Comparison of ENCODE assay signal across 11 cellular contexts in genomic region chr18:79397830-79398761, GRCh38. TPM values are rescaled to one million over a fixed set of nuclear protein-coding genes. Genes with fewer than 3 reads are reported as not detected.
DNase-seq lines count a peak whose midpoint lies in the region; ATAC-seq, FAIRE-seq and TF ChIP-seq lines count a peak whose summit lies in the region.
"Had no signal": no experiment of that assay in that cellular context is flagged by ENCODE, and none has a peak within 500 bp of the region (broad histone marks: within the 10 kb centered on the region; RNA-seq: fewer than 3 reads in every experiment).

No MANE protein-coding gene starts in this region.

- H3K27me3 Mint-ChIP-seq in activated CD4-positive, alpha-beta T cell treated with anti-CD3 and anti-CD28 coated beads, Interleukin-2, amount 10 ng/mL, durations not matched to agents 7 days and 5 days, result peaks cover 6% of the 10 kb centered on the region
- no peaks in the 10 kb centered on the region for H3K27me3 Mint-ChIP-seq in activated T-cell treated with anti-CD3 and anti-CD28 coated beads, Interleukin-2, amount 50 U/mL, for 24 hours
- H3K27me3 Mint-ChIP-seq in stimulated activated naive B cell treated with anti-CD40 and anti-IgM and Interleukin-4, amounts not matched to agents 10 μg/mL and 1 μg/mL and 100 μg/mL, for 72 hours, result no peaks in the 10 kb centered on the region

- H3K27ac Mint-ChIP-seq in activated CD4-positive, alpha-beta T cell treated with anti-CD3 and anti-CD28 coated beads, Interleukin-2, amount 10 ng/mL, durations not matched to agents 7 days and 5 days, result peak overlapping the region; percentile 91
- H3K27ac Mint-ChIP-seq in activated T-cell treated with anti-CD3 and anti-CD28 coated beads, Interleukin-2, amount 50 U/mL, for 24 hours, result peak overlapping the region; percentile 93
- H3K27ac Mint-ChIP-seq in stimulated activated naive B cell treated with anti-CD40 and anti-IgM and Interleukin-4, amounts not matched to agents 10 μg/mL and 1 μg/mL and 100 μg/mL, for 72 hours, result peak overlapping the region; percentile 92

- H3K9me3 Mint-ChIP-seq in activated CD4-positive, alpha-beta T cell treated with anti-CD3 and anti-CD28 coated beads, Interleukin-2, amount 10 ng/mL, durations not matched to agents 7 days and 5 days, result no peaks in the 10 kb centered on the region
- no peaks in the 10 kb centered on the region for H3K9me3 Mint-ChIP-seq in activated T-cell treated with anti-CD3 and anti-CD28 coated beads, Interleukin-2, amount 50 U/mL, for 24 hours
- no peaks in the 10 kb centered on the region for H3K9me3 Mint-ChIP-seq in stimulated activated naive B cell treated with anti-CD40 and anti-IgM and Interleukin-4, amounts not matched to agents 10 μg/mL and 1 μg/mL and 100 μg/mL, for 72 hours

- intact Hi-C loops in left lung (cut with DNase I), result no loop called here

- no peak for DNase-seq in activated CD4-positive, alpha-beta T cell treated with anti-CD3 and anti-CD28 coated beads, Interleukin-2, amount 10 ng/mL, durations not matched to agents 7 days and 5 days
- no peak for DNase-seq in activated CD4-positive, alpha-beta T cell treated with anti-CD3 and anti-CD28 coated beads, Interleukin-2, amount 50 U/mL, for 48 hours
- DNase-seq in activated T-cell treated with anti-CD3 and anti-CD28 coated beads, Interleukin-2, amount 50 U/mL, for 24 hours, result no peak
- peak; percentile 36 to 71 for DNase-seq in left lung
- no peak for DNase-seq in stimulated activated naive B cell treated with anti-CD40 and anti-IgM and Interleukin-4, amounts not matched to agents 10 μg/mL and 1 μg/mL and 100 μg/mL, for 72 hours
- no peak for DNase-seq in OCI-M1 (lab: John Stamatoyannopoulos, UW)
- DNase-seq in RCC 7860 (ENCODE audit: low spot score), result no peak
- no peak for DNase-seq in SHP77 (lab: John Stamatoyannopoulos, UW)

- no peak for TF ChIP-seq CTCF in left lung (IDR thresholded peaks at IDR 0.05)

- ATAC-seq in left lung, result no peak
- ATAC-seq in stimulated activated naive B cell treated with anti-CD40 and anti-IgM and Interleukin-4, amounts not matched to agents 10 μg/mL and 1 μg/mL and 100 μg/mL, for 72 hours (replicated peaks), result no peak
- ATAC-seq: HCT116 had no signal

- no peaks in the 10 kb centered on the region for H3K36me3 ChIP-seq in left lung
- H3K36me3 ChIP-seq: prostate gland had no signal

- H3K4me3 ChIP-seq in left lung, result no peak overlapping the region
- H3K4me3 ChIP-seq: prostate gland had no signal

- H3K4me3 Mint-ChIP-seq in activated CD4-positive, alpha-beta T cell treated with anti-CD3 and anti-CD28 coated beads, Interleukin-2, amount 10 ng/mL, durations not matched to agents 7 days and 5 days, result peak overlapping the region; percentile 72
- H3K4me3 Mint-ChIP-seq in activated T-cell treated with anti-CD3 and anti-CD28 coated beads, Interleukin-2, amount 50 U/mL, for 24 hours, result peak overlapping the region; percentile 81
- peak overlapping the region; percentile 88 to 92 for H3K4me3 Mint-ChIP-seq in stimulated activated naive B cell treated with anti-CD40 and anti-IgM and Interleukin-4, amounts not matched to agents 10 μg/mL and 1 μg/mL and 100 μg/mL, for 72 hours

- H3K9me3 ChIP-seq in left lung, result no peaks in the 10 kb centered on the region
- H3K9me3 ChIP-seq: prostate gland had no signal

- FAIRE-seq in RCC 7860 (lab: Jason Lieb, UNC), result no peak
- FAIRE-seq: A204.1 had no signal

- H3K27me3 ChIP-seq in left lung, result peaks cover 0 to 64% of the 10 kb centered on the region in 2 donors

- H3K36me3 Mint-ChIP-seq in activated CD4-positive, alpha-beta T cell treated with anti-CD3 and anti-CD28 coated beads, Interleukin-2, amount 10 ng/mL, durations not matched to agents 7 days and 5 days (ENCODE audit: low read depth), result peaks cover 9% of the 10 kb centered on the region
- H3K36me3 Mint-ChIP-seq in activated T-cell treated with anti-CD3 and anti-CD28 coated beads, Interleukin-2, amount 50 U/mL, for 24 hours (ENCODE audit: low read depth), result peaks cover 49% of the 10 kb centered on the region
- peaks cover 24 to 28% of the 10 kb centered on the region in 2 donors for H3K36me3 Mint-ChIP-seq in stimulated activated naive B cell treated with anti-CD40 and anti-IgM and Interleukin-4, amounts not matched to agents 10 μg/mL and 1 μg/mL and 100 μg/mL, for 72 hours

- H3K4me1 Mint-ChIP-seq in activated CD4-positive, alpha-beta T cell treated with anti-CD3 and anti-CD28 coated beads, Interleukin-2, amount 10 ng/mL, durations not matched to agents 7 days and 5 days, result peaks cover 47% of the 10 kb centered on the region
- H3K4me1 Mint-ChIP-seq in activated T-cell treated with anti-CD3 and anti-CD28 coated beads, Interleukin-2, amount 50 U/mL, for 24 hours (ENCODE audit: low read depth), result peaks cover 51% of the 10 kb centered on the region
- peaks cover 30 to 61% of the 10 kb centered on the region in 2 donors for H3K4me1 Mint-ChIP-seq in stimulated activated naive B cell treated with anti-CD40 and anti-IgM and Interleukin-4, amounts not matched to agents 10 μg/mL and 1 μg/mL and 100 μg/mL, for 72 hours

- POLR2A ChIA-PET in activated CD4-positive, alpha-beta T cell treated with anti-CD3 and anti-CD28 coated beads, Interleukin-2, amount 10 ng/mL, durations not matched to agents 7 days and 5 days (lab: Charles Lee), result interaction anchor here (0.6 kb wide), 1 partner anchor 19 kb away, joined by 3 read pairs; no protein-coding TSS in a partner anchor

- no peak overlapping the region for H3K27ac ChIP-seq in left lung
- H3K27ac ChIP-seq: prostate gland had no signal

- CTCF ChIA-PET in activated CD4-positive, alpha-beta T cell treated with anti-CD3 and anti-CD28 coated beads, Interleukin-2, amount 10 ng/mL, durations not matched to agents 7 days and 5 days (lab: Charles Lee), result interaction anchor here (0.7 to 1.7 kb wide), 3 partner anchors 18 to 128 kb away, joined by 3 to 7 read pairs (median 6); no protein-coding TSS in a partner anchor

- peaks cover 16 to 84% of the 10 kb centered on the region in 2 donors for H3K4me1 ChIP-seq in left lung

RNA-seq across cellular contexts. Expression of gene NFATC1, which starts 2.4 kb away (rescaled TPM):
- total RNA-seq in activated CD4-positive, alpha-beta T cell treated with anti-CD3 and anti-CD28 coated beads, Interleukin-2, amount 10 ng/mL, durations not matched to agents 7 days and 5 days, result 10 to 100 TPM; 36.9 to 37.1 TPM
- total RNA-seq in left lung, result 10 to 100 TPM; 16.0 to 17.1 TPM

Comparison
In these comparisons a context has a peak if more than half of its experiments do, and no peak if none do; other contexts are left out.
1. DNase-seq: peak in left lung (2 of 2); none in activated CD4-positive, alpha-beta T cell treated with anti-CD3 and anti-CD28 coated beads, Interleukin-2, amount 10 ng/mL, durations not matched to agents 7 days and 5 days (single experiment), activated CD4-positive, alpha-beta T cell treated with anti-CD3 and anti-CD28 coated beads, Interleukin-2, amount 50 U/mL, for 48 hours (0 of 2), activated T-cell treated with anti-CD3 and anti-CD28 coated beads, Interleukin-2, amount 50 U/mL, for 24 hours (single experiment), stimulated activated naive B cell treated with anti-CD40 and anti-IgM and Interleukin-4, amounts not matched to agents 10 μg/mL and 1 μg/mL and 100 μg/mL, for 72 hours (single experiment), OCI-M1 (single experiment), RCC 7860 (single experiment) and SHP77 (0 of 2).
2. Peak in every context shown above with its lines, with median percentiles within 50 percentile points of each other: H3K27ac Mint-ChIP-seq and H3K4me3 Mint-ChIP-seq.